Comparison of ENCODE assay signal across 8 cellular contexts in genomic region chr9:33415152-33416038, GRCh38. TPM values are rescaled to one million over a fixed set of nuclear protein-coding genes. Genes with fewer than 3 reads are reported as not detected.
A peak's percentile ranks its signal among the peaks of the same experiment; 100 is the strongest.
DNase-seq lines count a peak whose midpoint lies in the region; ATAC-seq, FAIRE-seq and TF ChIP-seq lines count a peak whose summit lies in the region.

No MANE protein-coding gene starts in this region.

- ATAC-seq in GM19023 (IDR thresholded peaks at IDR 0.05; ENCODE audit: unreplicated experiment) (peak; percentile 71), K562 (peak; percentile 96)

- no peaks in the 10 kb centered on the region for H3K79me2 ChIP-seq in Loucy (ENCODE audit: insufficient read depth, low read length)
- H3K79me2 ChIP-seq in K562 (ENCODE audit: control insufficient read depth, insufficient read depth, low read length) = no peaks in the 10 kb centered on the region

- intact Hi-C loops in K562 (cut with micrococcal nuclease) = loop anchor here (5.0 kb wide), 1 partner anchor 37 kb away; no protein-coding TSS in a partner anchor

- peak; percentile 42 to 66; a peak in 3 of 4 replicates for TF ChIP-seq RAD21 in K562 (CRISPR knock-in tag; conservative IDR thresholded peaks at IDR 0.05 in 1 of 2, IDR thresholded peaks at IDR 0.05 in 1 of 2)

- no peaks in the 10 kb centered on the region for H3K9me3 ChIP-seq in Loucy (ENCODE audit: insufficient read depth, low read depth, low read length)
- no peaks in the 10 kb centered on the region for H3K9me3 ChIP-seq in K562 (replicated peaks; ENCODE audit: control insufficient read depth, insufficient read depth, low read depth, low read length)

- POLR2A ChIA-PET in K562 (lab: Yijun Ruan, JAX) = interaction anchor here (0.7 kb wide), 2 partner anchors 10 to 20 kb away, joined by 3 read pairs; no protein-coding TSS in a partner anchor

- 9% methylated on average over 14 of the region's 17 CpGs for WGBS in K562 (ENCODE audit: insufficient coverage, low coverage, missing lambda C conversion rate)

- no peaks in the 10 kb centered on the region for H3F3A ChIP-seq in Loucy (ENCODE audit: low read depth)

- TF ChIP-seq CTCF in Loucy (conservative IDR thresholded peaks at IDR 0.05; ENCODE audit: low read length) = peak; percentile 93
- TF ChIP-seq CTCF in K562 (IDR thresholded peaks at IDR 0.05 in 2 of 3, conservative IDR thresholded peaks at IDR 0.05 in 1 of 3; ENCODE audit: insufficient read depth in 2 of 3, low read depth in 1 of 3, low read length in 3 of 3) = peak; percentile 77 to 90 (median 79)

- DNase-seq in AG08395 (ENCODE audit: low spot score) (peak; percentile 58), T-helper 9 cell (peak; percentile 98), K562 (ENCODE audit: extremely low read depth in 1 of 4, low spot score in 3 of 4) (peak; percentile 76 to 87 (median 78)), iPS-NIHi11 (ENCODE audit: low spot score) (peak; percentile 83), T1000 (lab: John Stamatoyannopoulos, UW) (no peak)
- peak; percentile 71 to 80 for DNase-seq in stimulated activated CD4-positive, alpha-beta T cell treated with anti-CD3 and anti-CD28 coated beads, Interleukin-1b, Interleukin-23, amount 100 ng/mL, for 4 hours (ENCODE audit: low read depth in 2 of 2)

- peak overlapping the region; percentile 85 for H2AFZ ChIP-seq in Loucy (ENCODE audit: low read length)
- peak overlapping the region; percentile 88 for H2AFZ ChIP-seq in K562 (ENCODE audit: low read depth, low read length)

- no peaks in the 10 kb centered on the region for H3K9me1 ChIP-seq in K562 (ENCODE audit: control insufficient read depth, insufficient read depth, low read length)

- FAIRE-seq in K562 (lab: Jason Lieb, UNC) = peak; percentile 87

- no peak for TF ChIP-seq EP300 in K562 (IDR thresholded peaks at IDR 0.05; ENCODE audit: low read length)

- TF ChIP-seq POLR2A in K562 (conservative IDR thresholded peaks at IDR 0.05) = no peak

- in situ Hi-C loops in K562 (cut with MboI) = no loop called here

- H3K4me1 ChIP-seq in Loucy (ENCODE audit: insufficient read depth, low read length, poor library complexity, severe bottlenecking) = peaks cover 3% of the 10 kb centered on the region
- H3K4me1 ChIP-seq in K562 (replicated peaks in 1 of 2; ENCODE audit: control insufficient read depth in 2 of 2, insufficient read depth in 2 of 2, low read length in 2 of 2) = peaks cover 19 to 32% of the 10 kb centered on the region in 2 experiments; a peak in 4 of 5 replicates

- no peaks in the 10 kb centered on the region for H3K27me3 ChIP-seq in Loucy (ENCODE audit: insufficient read depth, low read length, poor library complexity, severe bottlenecking)
- H3K27me3 ChIP-seq in K562 (ENCODE audit: control insufficient read depth in 2 of 2, insufficient read depth in 2 of 2, low read length in 2 of 2) = no peaks in the 10 kb centered on the region

- H3K4me3 ChIP-seq in Loucy (ENCODE audit: low read length, poor library complexity, severe bottlenecking) = peak overlapping the region; percentile 14
- H3K4me3 ChIP-seq in K562 = no peak overlapping the region

- H3K9me2 ChIP-seq in Loucy (replicated peaks; ENCODE audit: low read depth, low read length) = no peaks in the 10 kb centered on the region

- no peak overlapping the region for H3K9ac ChIP-seq in Loucy (ENCODE audit: low read depth, low read length, poor library complexity, severe bottlenecking)
- peak overlapping the region in 1 of 2 experiments; percentile 83; a peak in 2 of 4 replicates for H3K9ac ChIP-seq in K562 (ENCODE audit: insufficient read depth in 1 of 2, low read depth in 2 of 2, low read length in 2 of 2)

- H3K36me3 ChIP-seq in Loucy (ENCODE audit: insufficient read depth, low read length) (no peaks in the 10 kb centered on the region), K562 (ENCODE audit: control insufficient read depth, insufficient read depth, low read length) (no peaks in the 10 kb centered on the region)

- H3K4me2 ChIP-seq in Loucy (ENCODE audit: low read depth, low read length, poor library complexity, severe bottlenecking) (peak overlapping the region; percentile 53), K562 (ENCODE audit: insufficient read depth, low read length) (peak overlapping the region; percentile 39)

- H4K20me1 ChIP-seq in Loucy (ENCODE audit: insufficient read depth, low read length, poor library complexity, severe bottlenecking) (no peaks in the 10 kb centered on the region), K562 (replicated peaks; ENCODE audit: control insufficient read depth, insufficient read depth, low read length) (no peaks in the 10 kb centered on the region)

- no TSS peak for BruUV-seq in K562 (replicated peaks; lab: Mats Ljungman, UMichigan)

- CTCF ChIA-PET in K562 (lab: Yijun Ruan, JAX; ENCODE audit: low intra/inter-chr PET ratio) = interaction anchor here (0.6 to 1.2 kb wide), 2 partner anchors 126 to 186 kb away, joined by 3 to 6 read pairs; no protein-coding TSS in a partner anchor

- no peak overlapping the region for H3K27ac ChIP-seq in K562 (ENCODE audit: extremely low read depth, low read depth, low read length)

TF ChIP-seq in K562, 482 proteins besides CTCF, POLR2A, EP300 and RAD21 (continues in another document):
- TF ChIP-seq ELK3 (CRISPR knock-in tag; IDR thresholded peaks at IDR 0.05) = no peak
- TF ChIP-seq TFAM (CRISPR knock-in tag; conservative IDR thresholded peaks at IDR 0.05) = no peak

RNA-seq across cellular contexts. Expression of gene AQP7, which starts 13.0 kb away (rescaled TPM):
- total RNA-seq in K562 (2011; cell fraction: chromatin; rRNA removed; ENCODE audit: low replicate concordance) = 0.70 and 1.6 TPM in 2 replicates
- 0.50 and 1.3 TPM in 2 replicates for total RNA-seq in K562 (2011; cell fraction: nucleolus; rRNA removed)
- 1.3 and 2.0 TPM in 2 replicates for total RNA-seq in K562 (2011; cell fraction: nucleoplasm; rRNA removed)
- total RNA-seq in K562 (2014; rRNA removed) (not detected in 2 replicates), K562 (2014; rRNA removed; fragmentation: Illumina TruSeq; extraction: Trizol) (0.06 TPM in 1 of 2 replicates, not detected in the other), K562 (2015; rRNA removed; fragmentation: Illumina TruSeq; extraction: Trizol) (not detected in 2 replicates), K562 (2021) (0.04 and 0.13 TPM in 2 replicates)
- polyA plus RNA-seq in K562 (2011; rRNA removed) (0.50 and 0.53 TPM in 2 replicates), K562 (2014; fragmentation: Illumina TruSeq; extraction: Trizol) (0.07 and 0.15 TPM in 2 replicates), K562 (2014; fragmentation: Nextera tagmentation; extraction: Ambion mirVana) (under 1 TPM in 1 of 2 experiments, not detected in 1; 0.11 TPM), K562 (2014; rRNA removed) (0.04 and 0.46 TPM in 2 replicates)
- polyA plus RNA-seq in K562 (2011; cell fraction: cytosol; rRNA removed) = 0.25 and 1.5 TPM in 2 replicates
- polyA plus RNA-seq in K562 (2011; cell fraction: nucleus; rRNA removed) = 1.5 and 1.9 TPM in 2 replicates
- 0.17 and 0.66 TPM in 2 replicates for polyA plus RNA-seq in K562 (2012)
- polyA minus RNA-seq in K562 (2011; rRNA and poly(A)+ RNA removed) = 0.18 and 0.81 TPM in 2 replicates
- polyA minus RNA-seq in K562 (2011; cell fraction: cytosol; rRNA and poly(A)+ RNA removed) = not detected in 2 replicates
- 0.22 TPM in 1 of 2 replicates, not detected in the other for polyA minus RNA-seq in K562 (2011; cell fraction: nucleus; rRNA and poly(A)+ RNA removed)

RNA-seq across cellular contexts. Expression of gene AQP3, which starts 32.0 kb away (rescaled TPM):
- total RNA-seq in K562 (2011; cell fraction: chromatin; rRNA removed; ENCODE audit: low replicate concordance) = 13.3 and 46.7 TPM in 2 replicates
- total RNA-seq in K562 (2011; cell fraction: nucleolus; rRNA removed) = 57.8 and 76.0 TPM in 2 replicates
- 30.8 and 35.2 TPM in 2 replicates for total RNA-seq in K562 (2011; cell fraction: nucleoplasm; rRNA removed)
- total RNA-seq in K562 (2014; rRNA removed) (17.6 and 26.9 TPM in 2 replicates), K562 (2014; rRNA removed; fragmentation: Illumina TruSeq; extraction: Trizol) (11.1 and 12.8 TPM in 2 replicates), K562 (2015; rRNA removed; fragmentation: Illumina TruSeq; extraction: Trizol) (13.3 and 15.1 TPM in 2 replicates), K562 (2021) (25.5 and 27.1 TPM in 2 replicates)
- polyA plus RNA-seq in K562 (2011; rRNA removed) (25.8 and 31.5 TPM in 2 replicates), K562 (2014; fragmentation: Illumina TruSeq; extraction: Trizol) (25.0 and 30.0 TPM in 2 replicates), K562 (2014; fragmentation: Nextera tagmentation; extraction: Ambion mirVana) (1 to 10 TPM; 4.2 to 6.0 TPM), K562 (2014; rRNA removed) (25.3 and 29.9 TPM in 2 replicates)
- polyA plus RNA-seq in K562 (2011; cell fraction: cytosol; rRNA removed) = 51.7 and 150 TPM in 2 replicates
- polyA plus RNA-seq in K562 (2011; cell fraction: nucleus; rRNA removed) = 29.5 and 64.4 TPM in 2 replicates
- 11.3 and 35.0 TPM in 2 replicates for polyA plus RNA-seq in K562 (2012)
- 12.9 and 30.5 TPM in 2 replicates for polyA minus RNA-seq in K562 (2011; rRNA and poly(A)+ RNA removed)
- 34.6 and 39.6 TPM in 2 replicates for polyA minus RNA-seq in K562 (2011; cell fraction: cytosol; rRNA and poly(A)+ RNA removed)
- polyA minus RNA-seq in K562 (2011; cell fraction: nucleus; rRNA and poly(A)+ RNA removed) = 6.3 and 7.5 TPM in 2 replicates

RNA-seq across cellular contexts. Expression of gene NOL6, which starts 58.3 kb away (rescaled TPM):
- total RNA-seq in K562 (2011; cell fraction: chromatin; rRNA removed; ENCODE audit: low replicate concordance) = 80.3 and 225 TPM in 2 replicates
- total RNA-seq in K562 (2011; cell fraction: nucleolus; rRNA removed) = 122 and 123 TPM in 2 replicates
- 77.3 and 80.3 TPM in 2 replicates for total RNA-seq in K562 (2011; cell fraction: nucleoplasm; rRNA removed)
- total RNA-seq in K562 (2014; rRNA removed) = 23.0 and 37.0 TPM in 2 replicates
- 23.0 and 27.0 TPM in 2 replicates for total RNA-seq in K562 (2014; rRNA removed; fragmentation: Illumina TruSeq; extraction: Trizol)
- total RNA-seq in K562 (2015; rRNA removed; fragmentation: Illumina TruSeq; extraction: Trizol) = 29.8 and 31.0 TPM in 2 replicates
- 58.9 and 61.1 TPM in 2 replicates for total RNA-seq in K562 (2021)
- 23.5 and 42.1 TPM in 2 replicates for polyA plus RNA-seq in K562 (2011; rRNA removed)
- 21.5 and 30.8 TPM in 2 replicates for polyA plus RNA-seq in K562 (2011; cell fraction: cytosol; rRNA removed)
- 106 and 124 TPM in 2 replicates for polyA plus RNA-seq in K562 (2011; cell fraction: nucleus; rRNA removed)
- 25.7 and 37.3 TPM in 2 replicates for polyA plus RNA-seq in K562 (2012)
- 49.9 and 51.2 TPM in 2 replicates for polyA plus RNA-seq in K562 (2014; fragmentation: Illumina TruSeq; extraction: Trizol)
- polyA plus RNA-seq in K562 (2014; fragmentation: Nextera tagmentation; extraction: Ambion mirVana) = 1 to 10 TPM; 7.7 to 9.4 TPM
- 33.5 and 35.0 TPM in 2 replicates for polyA plus RNA-seq in K562 (2014; rRNA removed)
- 24.9 and 28.2 TPM in 2 replicates for polyA minus RNA-seq in K562 (2011; rRNA and poly(A)+ RNA removed)
- 21.5 and 28.5 TPM in 2 replicates for polyA minus RNA-seq in K562 (2011; cell fraction: cytosol; rRNA and poly(A)+ RNA removed)
- polyA minus RNA-seq in K562 (2011; cell fraction: nucleus; rRNA and poly(A)+ RNA removed) = 39.3 and 50.3 TPM in 2 replicates
